In genomic region chr4:113707013-113707412, GRCh38 we compare ENCODE assay signal across 15 cellular contexts. TPM values are rescaled to one million over a fixed set of nuclear protein-coding genes. Genes with fewer than 3 reads are reported as not detected.
DNase-seq lines count a peak whose midpoint lies in the region; ATAC-seq and TF ChIP-seq lines count a peak whose summit lies in the region.
"Had no signal": no experiment of that assay in that cellular context is flagged by ENCODE, and none has a peak within 500 bp of the region (broad histone marks: within the 10 kb centered on the region; RNA-seq: fewer than 3 reads in every experiment).

No MANE protein-coding gene starts in this region.

- H3K27me3 ChIP-seq in tibial nerve: no peaks in the 10 kb centered on the region
- H3K27me3 ChIP-seq: esophagus muscularis mucosa had no signal

- H3K9me3 ChIP-seq in HEK293 (ENCODE audit: control insufficient read depth, insufficient read depth, low read depth, low read length): no peaks in the 10 kb centered on the region
- no peaks in the 10 kb centered on the region for H3K9me3 ChIP-seq in tibial nerve
- H3K9me3 ChIP-seq: esophagus muscularis mucosa, lower lobe of right lung had no signal

- TF ChIP-seq CTCF in HEK293 (tag by site-specific recombination; IDR thresholded peaks at IDR 0.05): no peak
- no peak for TF ChIP-seq CTCF in tibial nerve (IDR thresholded peaks at IDR 0.05)

- no peak for TF ChIP-seq EP300 in tibial nerve (IDR thresholded peaks at IDR 0.05)

- CTCF ChIA-PET in HEK293 (lab: Yijun Ruan, JAX): no interaction called here

- H3K27ac ChIP-seq in HEK293 (ENCODE audit: extremely low read depth, low read depth, low read length) (no peak overlapping the region), tibial nerve (no peak overlapping the region)
- H3K27ac ChIP-seq: coronary artery, esophagus muscularis mucosa, lower lobe of right lung had no signal

- peak; percentile 55 for DNase-seq in EH (ENCODE audit: low read depth)
- DNase-seq in amniotic epithelial cell (ENCODE audit: low read depth): peak; percentile 21
- DNase-seq in iris pigment epithelial cell (ENCODE audit: low read depth): peak; percentile 57
- DNase-seq in activated gamma-delta T cell (lab: John Stamatoyannopoulos, UW): no peak
- no peak for DNase-seq in tibial nerve (ENCODE audit: low spot score in 2 of 2)
- DNase-seq in DMS79 (lab: John Stamatoyannopoulos, UW): no peak
- DNase-seq: activated CD4-positive, alpha-beta T cell treated with anti-CD3 and anti-CD28 coated beads for 4 hours; lower lobe of right lung; MM.1S; NCI-H2081; NCI-H82 had no signal

- WGBS in tibial nerve, 2 donors: 88 to 90% methylated on average over 4 of the region's 4 CpGs

- no peak for TF ChIP-seq POLR2A in tibial nerve (IDR thresholded peaks at IDR 0.05)

- no peaks in the 10 kb centered on the region; the same call in 1 of the 2 replicates for H3K4me1 ChIP-seq in HEK293 (ENCODE audit: control insufficient read depth, insufficient read depth, low read length)
- H3K4me1 ChIP-seq in tibial nerve: peaks cover 0 to 10% (median 0%) of the 10 kb centered on the region in 4 donors
- H3K4me1 ChIP-seq: lower lobe of right lung had no signal

- no peak for ATAC-seq in GM21619 (IDR thresholded peaks at IDR 0.05; ENCODE audit: unreplicated experiment)
- ATAC-seq: lower lobe of right lung had no signal

- H3K4me3 ChIP-seq in HEK293 (ENCODE audit: low read depth, low read length) (no peak overlapping the region), tibial nerve (no peak overlapping the region)
- H3K4me3 ChIP-seq: coronary artery, esophagus muscularis mucosa, lower lobe of right lung had no signal

- POLR2A ChIA-PET in HEK293 (lab: Yijun Ruan, JAX): no interaction called here

- H3K36me3 ChIP-seq in HEK293 (ENCODE audit: control insufficient read depth in 2 of 2, insufficient read depth in 1 of 2, low read length in 2 of 2): no peaks in the 10 kb centered on the region
- H3K36me3 ChIP-seq in tibial nerve: no peaks in the 10 kb centered on the region
- H3K36me3 ChIP-seq: esophagus muscularis mucosa, lower lobe of right lung had no signal

TF ChIP-seq in HEK293, 187 proteins besides CTCF, POLR2A, EP300 and RAD21:
- TF ChIP-seq ZNF623 (tag by site-specific recombination; IDR thresholded peaks at IDR 0.05) (no peak), ZNF530 (tag by site-specific recombination; IDR thresholded peaks at IDR 0.05; ENCODE audit: low read depth) (no peak), PRDM2 (tag by site-specific recombination; IDR thresholded peaks at IDR 0.05; ENCODE audit: borderline replicate concordance) (no peak), ZNF366 (tag by site-specific recombination; conservative IDR thresholded peaks at IDR 0.05) (no peak), ZBTB7A (tag by site-specific recombination; IDR thresholded peaks at IDR 0.05; ENCODE audit: low read depth) (no peak), REST (tag by site-specific recombination; IDR thresholded peaks at IDR 0.05) (no peak), ZNF692 (tag by site-specific recombination; IDR thresholded peaks at IDR 0.05) (no peak), OVOL3 (tag by site-specific recombination; IDR thresholded peaks at IDR 0.05) (no peak), AEBP2 (tag by site-specific recombination; IDR thresholded peaks at IDR 0.05; ENCODE audit: borderline replicate concordance) (no peak), SCRT2 (tag by site-specific recombination; IDR thresholded peaks at IDR 0.05) (0 out of 2 replicates have a peak, but pooled peaks have one; percentile 25), ZNF600 (tag by site-specific recombination; IDR thresholded peaks at IDR 0.05) (0 out of 2 replicates have a peak, but pooled peaks have one; percentile 28), KLF8 (tag by site-specific recombination; IDR thresholded peaks at IDR 0.05) (no peak), MEIS1 (CRISPR knock-in tag; IDR thresholded peaks at IDR 0.05; ENCODE audit: borderline replicate concordance) (no peak), YY2 (tag by site-specific recombination; IDR thresholded peaks at IDR 0.05) (no peak)
TF ChIP-seq in HEK293: peak in this region for 2.

RNA-seq across cellular contexts. Expression of gene CAMK2D, which starts 54.5 kb away (rescaled TPM):
- 10 to 100 TPM; 30.3 to 58.5 (median 34.6) TPM for total RNA-seq in tibial nerve

Comparison
In these comparisons a context has a peak if more than half of its experiments do, and no peak if none do; other contexts are left out.
1. DNase-seq: peak in EH (single experiment), amniotic epithelial cell (single experiment) and iris pigment epithelial cell (single experiment); none in activated gamma-delta T cell (single experiment), tibial nerve (0 of 2) and DMS79 (single experiment).